8 cellular contexts compared by ENCODE assay signal in the genomic region with DNA sequence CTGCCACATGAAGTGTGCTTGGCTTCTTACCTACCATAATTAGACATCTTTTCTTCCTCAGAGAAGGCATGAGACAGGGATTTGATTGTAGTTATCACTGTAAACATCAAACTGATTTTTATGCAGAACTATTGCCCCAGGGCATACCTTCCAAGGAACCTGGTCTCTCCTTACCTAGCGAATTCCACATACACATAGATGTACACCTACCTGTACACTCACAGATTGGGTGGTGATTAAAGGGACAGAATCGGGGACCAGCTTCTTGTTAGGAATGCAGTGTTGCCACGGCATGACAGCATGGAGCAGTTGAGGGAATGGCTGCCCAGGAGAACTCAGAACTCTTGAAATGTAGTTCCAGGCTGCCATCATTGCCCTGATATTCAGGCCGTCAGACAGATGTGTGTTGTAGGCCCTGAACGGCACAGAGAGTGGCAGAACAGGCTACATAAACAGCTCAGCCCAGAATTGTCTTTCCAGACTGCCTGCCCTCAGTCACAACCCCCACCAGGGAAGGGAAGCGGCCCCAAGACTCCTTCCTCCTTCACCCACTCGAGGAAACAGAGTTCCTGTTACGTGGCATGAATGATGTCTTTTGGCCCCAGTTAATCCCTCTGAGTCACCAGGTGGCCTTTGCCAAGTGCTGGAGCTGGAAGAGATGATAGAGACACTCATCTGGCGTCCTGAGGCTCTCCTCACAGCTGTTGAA. TPM values are rescaled to one million over a fixed set of nuclear protein-coding genes. Genes with fewer than 3 reads are reported as not detected.
A peak's percentile ranks its signal among the peaks of the same experiment; 100 is the strongest.
DNase-seq lines count a peak whose midpoint lies in the region; ATAC-seq and TF ChIP-seq lines count a peak whose summit lies in the region.

No MANE protein-coding gene starts in this region.

- H3K9me3 Mint-ChIP-seq in osteocyte (ENCODE audit: unreplicated experiment), result no peaks in the 10 kb centered on the region

- no peak overlapping the region for H3K4me3 Mint-ChIP-seq in osteocyte (ENCODE audit: unreplicated experiment)

- H3K4me3 ChIP-seq in fibroblast of pulmonary artery (replicated peaks; ENCODE audit: low read depth, low read length), result no peak overlapping the region

- peak overlapping the region; percentile 99 for H3K27ac Mint-ChIP-seq in osteocyte (ENCODE audit: unreplicated experiment)

- H3K36me3 Mint-ChIP-seq in osteocyte (ENCODE audit: unreplicated experiment), result peaks cover 2% of the 10 kb centered on the region

- ATAC-seq in HG03280 (IDR thresholded peaks at IDR 0.05; ENCODE audit: unreplicated experiment), result no peak
- ATAC-seq in HG03442 (IDR thresholded peaks at IDR 0.05; ENCODE audit: unreplicated experiment), result no peak

- H3K27me3 Mint-ChIP-seq in osteocyte (ENCODE audit: unreplicated experiment), result no peaks in the 10 kb centered on the region

- TF ChIP-seq CTCF in fibroblast of pulmonary artery (IDR thresholded peaks at IDR 0.05; ENCODE audit: low read length, missing control alignments) (no peak), osteocyte (IDR thresholded peaks at IDR 0.05) (no peak), GM10266 (IDR thresholded peaks at IDR 0.05; ENCODE audit: control insufficient read depth, insufficient read depth, low read depth, missing control alignments) (no peak)

- H3K4me1 Mint-ChIP-seq in osteocyte (ENCODE audit: unreplicated experiment), result peaks cover 66% of the 10 kb centered on the region

- DNase-seq in Daoy (ENCODE audit: low read depth) (peak; percentile 91), RKO (ENCODE audit: low spot score) (peak; percentile 94), fibroblast of pulmonary artery (ENCODE audit: low read depth) (peak; percentile 99), osteocyte (ENCODE audit: extremely low spot score, unreplicated experiment) (no peak), GM10266 (ENCODE audit: extremely low spot score) (no peak), NCI-H1930 (lab: John Stamatoyannopoulos, UW) (no peak)

RNA-seq across cellular contexts. Expression of a gene that starts 17.8 kb away (rescaled TPM):
- total RNA-seq in Daoy (2014; rRNA removed; shearing (Covaris generic)), result 10.5 and 14.2 TPM in 2 replicates
- 86.5 and 96.6 TPM in 2 replicates for total RNA-seq in osteocyte

RNA-seq across cellular contexts. Expression of a gene that starts 34.5 kb away (rescaled TPM):
- total RNA-seq in Daoy (2014; rRNA removed; shearing (Covaris generic)), result under 0.01 and 0.09 TPM in 2 replicates
- total RNA-seq in osteocyte, result 1.2 and 1.4 TPM in 2 replicates

RNA-seq across cellular contexts. Expression of a gene that starts 43.7 kb away (rescaled TPM):
- 18.6 and 19.6 TPM in 2 replicates for total RNA-seq in Daoy (2014; rRNA removed; shearing (Covaris generic))
- total RNA-seq in osteocyte, result 51.7 and 62.7 TPM in 2 replicates

RNA-seq across cellular contexts. Expression of a gene that starts 48.7 kb away (rescaled TPM):
- 8.5 and 16.2 TPM in 2 replicates for total RNA-seq in Daoy (2014; rRNA removed; shearing (Covaris generic))
- total RNA-seq in osteocyte, result 34.6 and 35.8 TPM in 2 replicates

RNA-seq across cellular contexts. Expression of a gene that starts 59.3 kb away (rescaled TPM):
- 17.4 and 32.3 TPM in 2 replicates for total RNA-seq in Daoy (2014; rRNA removed; shearing (Covaris generic))
- 5.5 and 5.6 TPM in 2 replicates for total RNA-seq in osteocyte

Comparison
In these comparisons a context has a peak if more than half of its experiments do, and no peak if none do; other contexts are left out.
1. DNase-seq: peak in Daoy (single experiment), RKO (single experiment) and fibroblast of pulmonary artery (single experiment); none in osteocyte (single experiment), GM10266 (single experiment) and NCI-H1930 (0 of 2).